In the genomic region with DNA sequence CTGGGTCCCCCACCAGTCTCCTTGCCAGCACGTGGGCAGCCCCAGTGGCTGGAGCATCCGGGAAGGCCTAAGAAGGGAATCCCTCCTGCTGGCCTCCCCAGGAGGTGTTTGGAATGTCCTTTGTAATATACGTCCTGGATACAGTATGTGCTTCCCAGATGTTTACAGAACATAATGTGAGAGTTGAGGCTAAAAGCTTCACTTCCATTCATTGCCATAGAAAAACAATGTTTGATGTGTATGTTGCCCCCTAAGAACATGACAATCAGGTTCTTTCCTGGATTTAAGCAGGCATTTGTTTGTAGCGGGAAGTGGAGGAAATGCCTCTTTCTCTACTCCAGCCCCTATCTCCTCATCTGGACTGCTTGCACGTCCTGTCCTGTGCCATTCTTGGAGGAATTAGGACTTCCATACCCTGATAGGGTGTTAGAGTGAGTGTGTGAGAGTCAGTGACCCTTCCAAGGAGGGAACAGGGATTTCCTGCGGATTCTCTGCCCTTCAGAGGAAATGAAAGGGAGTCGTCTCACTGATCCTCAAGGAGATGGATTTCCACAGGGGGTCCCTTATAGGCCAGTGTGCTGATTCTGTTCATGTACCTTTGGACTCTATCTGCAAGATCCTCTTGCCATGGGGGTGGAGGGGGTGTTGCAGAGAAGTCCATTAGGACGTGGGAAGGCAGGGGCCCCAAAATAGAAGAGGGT, we compare ENCODE assay signal across 20 cellular contexts. TPM values are rescaled to one million over a fixed set of nuclear protein-coding genes. Genes with fewer than 3 reads are reported as not detected.
DNase-seq lines count a peak whose midpoint lies in the region; ATAC-seq, FAIRE-seq and TF ChIP-seq lines count a peak whose summit lies in the region.
"Had no signal": no experiment of that assay in that cellular context is flagged by ENCODE, and none has a peak within 500 bp of the region (broad histone marks: within the 10 kb centered on the region; RNA-seq: fewer than 3 reads in every experiment).

No MANE protein-coding gene starts in this region.

- H3K9me3 ChIP-seq in HepG2 (ENCODE audit: low read length) (no peaks in the 10 kb centered on the region), skeletal muscle satellite cell (replicated peaks; ENCODE audit: low read length) (no peaks in the 10 kb centered on the region)
- H3K9me3 ChIP-seq: BLaER1, gastrocnemius medialis, MG63, prostate gland had no signal

- intact Hi-C loops in HepG2 (cut with micrococcal nuclease; ENCODE audit: unreplicated experiment): no loop called here

- H3K36me3 ChIP-seq in HepG2 (replicated peaks in 1 of 2; ENCODE audit: control insufficient read depth in 1 of 2, insufficient read depth in 2 of 2, low read length in 2 of 2): peaks cover 0 to 19% of the 10 kb centered on the region in 2 experiments; a peak in 4 of 5 replicates
- no peaks in the 10 kb centered on the region for H3K36me3 ChIP-seq in skeletal muscle satellite cell (ENCODE audit: insufficient read depth, low read length)
- H3K36me3 ChIP-seq: BLaER1, gastrocnemius medialis, MG63, prostate gland had no signal

- TF ChIP-seq RAD21 in HepG2 (CRISPR knock-in tag; IDR thresholded peaks at IDR 0.05): no peak

- peak overlapping the region; percentile 95 for H3K9ac ChIP-seq in HepG2 (ENCODE audit: insufficient read depth, low read depth, low read length)
- H3K9ac ChIP-seq in skeletal muscle satellite cell (ENCODE audit: low read depth, low read length): no peak overlapping the region
- H3K9ac ChIP-seq: BLaER1 had no signal

- POLR2A ChIA-PET in HepG2 (lab: Yijun Ruan, JAX): interaction anchor here (1.0 to 7.2 kb wide), 10 partner anchors 8 to 1582 kb away, joined by 3 to 118 read pairs (median 12); partner anchors contain the start of gene CCDC201

- H3K27ac ChIP-seq in HepG2 (ENCODE audit: extremely low read length, insufficient read depth, low read length): peak overlapping the region; percentile 99
- H3K27ac ChIP-seq: 22Rv1, BLaER1, gastrocnemius medialis, prostate gland had no signal

- no peak overlapping the region for H2AFZ ChIP-seq in HepG2 (ENCODE audit: low read length)

- ATAC-seq in HepG2 (no peak), GM19463 (IDR thresholded peaks at IDR 0.05; ENCODE audit: unreplicated experiment) (no peak)
- ATAC-seq: gastrocnemius medialis had no signal

- H3K4me3 ChIP-seq in HepG2 (replicated peaks in 1 of 3; ENCODE audit: insufficient read depth in 1 of 3, low read depth in 2 of 3, low read length in 3 of 3) (peak overlapping the region; percentile 61 to 89 (median 84)), skeletal muscle satellite cell (ENCODE audit: low read length) (peak overlapping the region; percentile 70)
- H3K4me3 ChIP-seq: BLaER1 had no signal

- CTCF ChIA-PET in HepG2 (lab: Yijun Ruan, JAX; ENCODE audit: low intra/inter-chr PET ratio, low total read pairs): interaction anchor here (0.8 kb wide), 1 partner anchor 26 kb away, joined by 3 read pairs; no protein-coding TSS in a partner anchor

- H3K4me1 ChIP-seq in HepG2 (ENCODE audit: insufficient read depth, low read length): peaks cover 73% of the 10 kb centered on the region
- peaks cover 49% of the 10 kb centered on the region for H3K4me1 ChIP-seq in skeletal muscle satellite cell (ENCODE audit: control insufficient read depth, insufficient read depth, low read length)
- H3K4me1 ChIP-seq: BLaER1, gastrocnemius medialis had no signal

- H3K79me2 ChIP-seq in HepG2 (ENCODE audit: insufficient read depth, low read length): peaks cover 12% of the 10 kb centered on the region

- no peak for TF ChIP-seq CTCF in HepG2 (CRISPR knock-in tag; IDR thresholded peaks at IDR 0.05)

- no peaks in the 10 kb centered on the region; a peak in 1 of 5 replicates for H3K27me3 ChIP-seq in HepG2 (ENCODE audit: control insufficient read depth in 1 of 2, insufficient read depth in 2 of 2, low read length in 2 of 2)
- no peaks in the 10 kb centered on the region for H3K27me3 ChIP-seq in skeletal muscle satellite cell (ENCODE audit: control insufficient read depth, insufficient read depth, low read length)
- H3K27me3 ChIP-seq: MG63 had no signal

- H4K20me1 ChIP-seq in HepG2 (ENCODE audit: insufficient read depth, low read length): peaks cover 40% of the 10 kb centered on the region
- H4K20me1 ChIP-seq: BLaER1 had no signal

- 39% methylated on average over 8 of the region's 8 CpGs for WGBS in HepG2 (ENCODE audit: low lambda C conversion rate)

- peak in 1 of 2 experiments; percentile 1; a peak in 1 of 4 replicates for TF ChIP-seq EP300 in HepG2 (IDR thresholded peaks at IDR 0.05; ENCODE audit: low read depth in 2 of 2, low read length in 2 of 2)
- TF ChIP-seq EP300 in HepG2 (CRISPR knock-in tag; IDR thresholded peaks at IDR 0.05; ENCODE audit: borderline replicate concordance): peak; percentile 11; the same call in 1 of the 2 replicates

- BruUV-seq in HepG2 (replicated peaks; lab: Mats Ljungman, UMichigan): no TSS peak

- FAIRE-seq in HepG2 (lab: Jason Lieb, UNC): no peak
- FAIRE-seq: GM12892 had no signal

- in situ Hi-C loops in HepG2 (cut with HindIII; ENCODE audit: extremely low pct_ligation_motif_present, low pct_unique_long_range_greater_than_20kb): loop anchor here (5.0 kb wide), 1 partner anchor 83 kb away; no protein-coding TSS in a partner anchor

- H3K4me2 ChIP-seq in HepG2 (ENCODE audit: low read depth, low read length): peak overlapping the region; percentile 98
- peak overlapping the region; percentile 88 for H3K4me2 ChIP-seq in skeletal muscle satellite cell (ENCODE audit: low read length)
- H3K4me2 ChIP-seq: BLaER1 had no signal

- TF ChIP-seq POLR2A in HepG2 (IDR thresholded peaks at IDR 0.05; ENCODE audit: insufficient read depth in 1 of 2, low read depth in 2 of 2, low read length in 2 of 2): no peak; a peak in 1 of 4 replicates

- DNase-seq in NCI-H146 (lab: John Stamatoyannopoulos, UW) (peak; percentile 38), NCI-H146 treated with DMSO at 0.1 percent for 48 hours (lab: John Stamatoyannopoulos, UW; ENCODE audit: unreplicated experiment) (no peak), brain pericyte (ENCODE audit: low read depth, low spot score) (peak; percentile 53), HepG2 (ENCODE audit: low spot score) (no peak), SHP77 (lab: John Stamatoyannopoulos, UW) (no peak), HPDE6-E6E7 (ENCODE audit: extremely low spot score) (no peak)
- DNase-seq: activated CD4-positive, alpha-beta T cell treated with anti-CD3 and anti-CD28 coated beads, Interleukin-2, amount 50 U/mL, for 48 hours; gastrocnemius medialis; NCI-H1436 treated with DMSO at 0.1 percent for 48 hours; SW 1271 had no signal

RNA-seq across cellular contexts. Expression of gene IGFBP1, which starts 1.2 kb away (rescaled TPM):
- total RNA-seq in HepG2 (2016; rRNA removed; fragmentation: Illumina TruSeq; extraction: Trizol): 2.8 and 5.4 TPM in 2 replicates
- 1.7 and 1.8 TPM in 2 replicates for total RNA-seq in HepG2 (2016; cell fraction: cytosol; rRNA removed; fragmentation: Illumina TruSeq; extraction: Trizol; ENCODE audit: low read depth)
- 2.3 and 4.6 TPM in 2 replicates for total RNA-seq in HepG2 (2016; cell fraction: insoluble cytoplasmic fraction; rRNA removed; fragmentation: Illumina TruSeq; extraction: Trizol)
- total RNA-seq in HepG2 (2016; cell fraction: membrane; rRNA removed; fragmentation: Illumina TruSeq; extraction: Trizol): 2.0 and 3.0 TPM in 2 replicates
- 5.6 and 6.7 TPM in 2 replicates for total RNA-seq in HepG2 (2016; cell fraction: nucleus; rRNA removed; fragmentation: Illumina TruSeq; extraction: Trizol)
- 885 and 989 TPM in 2 replicates for polyA plus RNA-seq in HepG2 (2011; rRNA removed)
- polyA plus RNA-seq in HepG2 (2011; cell fraction: cytosol; rRNA removed): 891 and 942 TPM in 2 replicates
- polyA plus RNA-seq in HepG2 (2011; cell fraction: nucleus; rRNA removed): 894 and 1,114 TPM in 2 replicates
- 2,786 and 3,532 TPM in 2 replicates for polyA plus RNA-seq in HepG2 (2012)
- polyA plus RNA-seq in HepG2 (2016; cell fraction: cytosol; fragmentation: Illumina TruSeq; extraction: Trizol; ENCODE audit: low read depth): 2.6 and 3.7 TPM in 2 replicates
- 3.0 and 3.5 TPM in 2 replicates for polyA plus RNA-seq in HepG2 (2016; cell fraction: insoluble cytoplasmic fraction; fragmentation: Illumina TruSeq; extraction: Trizol; ENCODE audit: low read depth)
- polyA plus RNA-seq in HepG2 (2016; cell fraction: membrane; fragmentation: Illumina TruSeq; extraction: Trizol; ENCODE audit: low read depth): 3.3 and 3.5 TPM in 2 replicates
- 15.4 and 16.5 TPM in 2 replicates for polyA plus RNA-seq in HepG2 (2016; cell fraction: nucleus; fragmentation: Illumina TruSeq; extraction: Trizol; ENCODE audit: insufficient read depth, low read depth)
- polyA minus RNA-seq in HepG2 (2011; rRNA and poly(A)+ RNA removed; ENCODE audit: low replicate concordance): 0.12 and 335 TPM in 2 replicates
- polyA minus RNA-seq in HepG2 (2011; cell fraction: cytosol; rRNA and poly(A)+ RNA removed): 850 and 1,063 TPM in 2 replicates
- 152 and 215 TPM in 2 replicates for polyA minus RNA-seq in HepG2 (2011; cell fraction: nucleus; rRNA and poly(A)+ RNA removed)
- 1.5 and 2.2 TPM in 2 replicates for total RNA-seq in skeletal muscle satellite cell (2012; rRNA removed)
- total RNA-seq: lower leg skin, prostate gland had no signal

RNA-seq across cellular contexts. Expression of gene CCDC201, which starts 16.6 kb away (rescaled TPM):
- total RNA-seq in HepG2 (2016; rRNA removed; fragmentation: Illumina TruSeq; extraction: Trizol): not detected in 2 replicates
- not detected in 2 replicates for total RNA-seq in HepG2 (2016; cell fraction: cytosol; rRNA removed; fragmentation: Illumina TruSeq; extraction: Trizol; ENCODE audit: low read depth)
- total RNA-seq in HepG2 (2016; cell fraction: insoluble cytoplasmic fraction; rRNA removed; fragmentation: Illumina TruSeq; extraction: Trizol): not detected in 2 replicates
- total RNA-seq in HepG2 (2016; cell fraction: membrane; rRNA removed; fragmentation: Illumina TruSeq; extraction: Trizol): not detected in 2 replicates
- total RNA-seq in HepG2 (2016; cell fraction: nucleus; rRNA removed; fragmentation: Illumina TruSeq; extraction: Trizol): not detected in 2 replicates
- 0.92 and 2.3 TPM in 2 replicates for polyA plus RNA-seq in HepG2 (2011; rRNA removed)
- polyA plus RNA-seq in HepG2 (2011; cell fraction: cytosol; rRNA removed): 0.56 and 1.3 TPM in 2 replicates
- polyA plus RNA-seq in HepG2 (2011; cell fraction: nucleus; rRNA removed): 0.79 and 1.6 TPM in 2 replicates
- 1.8 and 2.3 TPM in 2 replicates for polyA plus RNA-seq in HepG2 (2012)
- not detected in 2 replicates for polyA plus RNA-seq in HepG2 (2016; cell fraction: cytosol; fragmentation: Illumina TruSeq; extraction: Trizol; ENCODE audit: low read depth)
- polyA plus RNA-seq in HepG2 (2016; cell fraction: insoluble cytoplasmic fraction; fragmentation: Illumina TruSeq; extraction: Trizol; ENCODE audit: low read depth): not detected in 2 replicates
- not detected in 2 replicates for polyA plus RNA-seq in HepG2 (2016; cell fraction: membrane; fragmentation: Illumina TruSeq; extraction: Trizol; ENCODE audit: low read depth)
- not detected in 2 replicates for polyA plus RNA-seq in HepG2 (2016; cell fraction: nucleus; fragmentation: Illumina TruSeq; extraction: Trizol; ENCODE audit: insufficient read depth, low read depth)
- 0.34 TPM in 1 of 2 replicates, not detected in the other for polyA minus RNA-seq in HepG2 (2011; rRNA and poly(A)+ RNA removed; ENCODE audit: low replicate concordance)
- 0.35 and 0.59 TPM in 2 replicates for polyA minus RNA-seq in HepG2 (2011; cell fraction: cytosol; rRNA and poly(A)+ RNA removed)
- 0.26 and 0.75 TPM in 2 replicates for polyA minus RNA-seq in HepG2 (2011; cell fraction: nucleus; rRNA and poly(A)+ RNA removed)
- not detected in 2 replicates for total RNA-seq in skeletal muscle satellite cell (2012; rRNA removed)
- total RNA-seq: epithelial cell of proximal tubule, gastrocnemius medialis, lower leg skin, prostate gland, temporal lobe had no signal

RNA-seq across cellular contexts. Expression of gene IGFBP3, which starts 31.6 kb away (rescaled TPM):
- total RNA-seq in HepG2 (2016; rRNA removed; fragmentation: Illumina TruSeq; extraction: Trizol): not detected in 2 replicates
- total RNA-seq in HepG2 (2016; cell fraction: cytosol; rRNA removed; fragmentation: Illumina TruSeq; extraction: Trizol; ENCODE audit: low read depth): not detected in 2 replicates
- 0.04 TPM in 1 of 2 replicates, not detected in the other for total RNA-seq in HepG2 (2016; cell fraction: insoluble cytoplasmic fraction; rRNA removed; fragmentation: Illumina TruSeq; extraction: Trizol)
- total RNA-seq in HepG2 (2016; cell fraction: membrane; rRNA removed; fragmentation: Illumina TruSeq; extraction: Trizol): not detected in 2 replicates
- total RNA-seq in HepG2 (2016; cell fraction: nucleus; rRNA removed; fragmentation: Illumina TruSeq; extraction: Trizol): not detected in 2 replicates
- 57.5 and 91.8 TPM in 2 replicates for polyA plus RNA-seq in HepG2 (2011; rRNA removed)
- 49.1 and 87.6 TPM in 2 replicates for polyA plus RNA-seq in HepG2 (2011; cell fraction: cytosol; rRNA removed)
- polyA plus RNA-seq in HepG2 (2011; cell fraction: nucleus; rRNA removed): 42.3 and 57.8 TPM in 2 replicates
- polyA plus RNA-seq in HepG2 (2012): 261 and 275 TPM in 2 replicates
- not detected in 2 replicates for polyA plus RNA-seq in HepG2 (2016; cell fraction: cytosol; fragmentation: Illumina TruSeq; extraction: Trizol; ENCODE audit: low read depth)
- polyA plus RNA-seq in HepG2 (2016; cell fraction: insoluble cytoplasmic fraction; fragmentation: Illumina TruSeq; extraction: Trizol; ENCODE audit: low read depth): 0.15 TPM in 1 of 2 replicates, not detected in the other
- not detected in 2 replicates for polyA plus RNA-seq in HepG2 (2016; cell fraction: membrane; fragmentation: Illumina TruSeq; extraction: Trizol; ENCODE audit: low read depth)
- 0.41 TPM in 1 of 2 replicates, not detected in the other for polyA plus RNA-seq in HepG2 (2016; cell fraction: nucleus; fragmentation: Illumina TruSeq; extraction: Trizol; ENCODE audit: insufficient read depth, low read depth)
- polyA minus RNA-seq in HepG2 (2011; rRNA and poly(A)+ RNA removed; ENCODE audit: low replicate concordance): 32.4 and 48.2 TPM in 2 replicates
- 28.6 and 53.0 TPM in 2 replicates for polyA minus RNA-seq in HepG2 (2011; cell fraction: cytosol; rRNA and poly(A)+ RNA removed)
- polyA minus RNA-seq in HepG2 (2011; cell fraction: nucleus; rRNA and poly(A)+ RNA removed): 15.1 and 33.7 TPM in 2 replicates
- total RNA-seq in skeletal muscle satellite cell (2012; rRNA removed): 123 and 234 TPM in 2 replicates

Comparison
In these comparisons a context has a peak if more than half of its experiments do, and no peak if none do; other contexts are left out.
1. DNase-seq: peak in NCI-H146 (single experiment) and brain pericyte (single experiment); none in NCI-H146 treated with DMSO at 0.1 percent for 48 hours (single experiment), HepG2 (single experiment), SHP77 (0 of 2) and HPDE6-E6E7 (single experiment).